In genomic region chr3:130705501-130705900, GRCh38 we compare ENCODE assay signal across 20 cellular contexts. TPM values are rescaled to one million over a fixed set of nuclear protein-coding genes. Genes with fewer than 3 reads are reported as not detected.
A peak's percentile ranks its signal among the peaks of the same experiment; 100 is the strongest.
DNase-seq lines count a peak whose midpoint lies in the region; FAIRE-seq and TF ChIP-seq lines count a peak whose summit lies in the region.
"Had no signal": no experiment of that assay in that cellular context is flagged by ENCODE, and none has a peak within 500 bp of the region (broad histone marks: within the 10 kb centered on the region; RNA-seq: fewer than 3 reads in every experiment).

No MANE protein-coding gene starts in this region.

- no peaks in the 10 kb centered on the region for H3K9me3 ChIP-seq in thyroid gland
- H3K9me3 ChIP-seq: BE2C, MG63, SJCRH30 had no signal

- TF ChIP-seq POLR2A in thyroid gland (IDR thresholded peaks at IDR 0.05), result peak in 1 of 2 donors; percentile 20

- no peak for TF ChIP-seq CTCF in bronchial epithelial cell (IDR thresholded peaks at IDR 0.05; ENCODE audit: insufficient read depth, low read length, severe bottlenecking)
- no peak for TF ChIP-seq CTCF in thyroid gland (IDR thresholded peaks at IDR 0.05)

- peak overlapping the region in 1 of 3 donors; percentile 69 for H3K27ac ChIP-seq in thyroid gland
- H3K27ac ChIP-seq: SJCRH30 had no signal

- peaks cover 5% of the 10 kb centered on the region for H3K36me3 ChIP-seq in bronchial epithelial cell (ENCODE audit: control insufficient read depth, insufficient read depth, low read length)
- no peaks in the 10 kb centered on the region for H3K36me3 ChIP-seq in thyroid gland

- DNase-seq in NCI-H510A treated with DMSO at 0.1 percent for 48 hours (lab: John Stamatoyannopoulos, UW), result peak; percentile 77
- DNase-seq in NCI-H510A (lab: John Stamatoyannopoulos, UW), result no peak
- DNase-seq in HT-29 (ENCODE audit: low spot score), result peak; percentile 36
- peak; percentile 19 for DNase-seq in bronchial epithelial cell (ENCODE audit: low read depth)
- peak; percentile 31 to 39 for DNase-seq in thyroid gland
- DNase-seq in NCI-H1048 (lab: John Stamatoyannopoulos, UW), result no peak
- DNase-seq in COLO668 (lab: John Stamatoyannopoulos, UW; ENCODE audit: unreplicated experiment), result no peak
- DNase-seq: BE2C; CD4-positive, CD25-positive, alpha-beta regulatory T cell; COR-L47; GDM1; Kasumi-1; MG63; NCI-H1417 treated with DMSO at 0.1 percent for 48 hours; NCI-H187; NCI-H2171; NCI-H446; NCI-H69; SJCRH30; T-cell had no signal

- 40 to 41% methylated on average over 6 of the region's 6 CpGs for WGBS in thyroid gland, 2 donors

- H3K27me3 ChIP-seq in bronchial epithelial cell (ENCODE audit: control insufficient read depth, insufficient read depth, low read length) (no peaks in the 10 kb centered on the region), thyroid gland (no peaks in the 10 kb centered on the region)
- H3K27me3 ChIP-seq: BE2C, MG63, SJCRH30 had no signal

- peaks cover 10 to 13% of the 10 kb centered on the region in 2 donors for H3K4me1 ChIP-seq in thyroid gland
- H3K4me1 ChIP-seq: BE2C, SJCRH30 had no signal

- no peak for FAIRE-seq in bronchial epithelial cell (lab: Jason Lieb, UNC)

- H3K4me3 ChIP-seq in bronchial epithelial cell (ENCODE audit: low read depth, low read length) (no peak overlapping the region), thyroid gland (replicated peaks in 1 of 3) (no peak overlapping the region)
- H3K4me3 ChIP-seq: MG63, SJCRH30 had no signal

- intact Hi-C loops in thyroid gland (cut with DNase I), result no loop called here

RNA-seq across cellular contexts. Expression of gene PIK3R4, which starts 41.1 kb away (rescaled TPM):
- 28.7 and 37.4 TPM in 2 replicates for total RNA-seq in HT-29 (2014; rRNA removed; shearing (Covaris generic))
- 23.7 and 27.4 TPM in 2 replicates for total RNA-seq in bronchial epithelial cell
- total RNA-seq in thyroid gland, result 10 to 100 TPM; 50.5 to 61.3 (median 54.7) TPM

Comparison
In these comparisons a context has a peak if more than half of its experiments do, and no peak if none do; other contexts are left out.
1. DNase-seq: peak in NCI-H510A treated with DMSO at 0.1 percent for 48 hours (single experiment), HT-29 (single experiment), bronchial epithelial cell (single experiment) and thyroid gland (2 of 2); none in NCI-H510A (single experiment), NCI-H1048 (single experiment) and COLO668 (single experiment).